ENCODE assay signal across 24 cellular contexts in the genomic region with DNA sequence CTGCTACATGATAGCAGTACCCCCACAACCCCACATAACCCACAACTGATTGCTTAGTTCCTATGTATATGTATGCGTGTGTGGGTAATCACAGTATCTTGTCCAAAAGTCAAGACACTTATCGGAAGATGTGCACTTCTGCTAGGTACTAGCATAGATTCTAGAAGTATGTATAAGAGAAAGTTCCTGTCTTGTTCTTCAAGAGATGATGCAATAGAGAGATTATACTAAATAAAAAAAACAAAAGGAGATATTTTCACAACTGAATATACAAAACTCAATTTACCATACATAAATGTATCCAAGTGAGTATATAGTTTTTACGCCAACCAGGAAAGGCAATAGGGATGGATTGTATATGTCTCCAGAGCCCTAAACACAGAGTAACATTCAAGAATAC.
"Had no signal": no experiment of that assay in that cellular context is flagged by ENCODE, and none has a peak within 500 bp of the region (broad histone marks: within the 10 kb centered on the region; RNA-seq: fewer than 3 reads in every experiment).

No MANE protein-coding gene starts in this region.

- H3K4me3 Mint-ChIP-seq: memory B cell, mesothelial cell of epicardium, nephron progenitor cell had no signal

- H2AFZ ChIP-seq: hepatocyte had no signal

- DNase-seq: dermis blood vessel endothelial cell; esophagus squamous epithelium; foreskin fibroblast; head of caudate nucleus; kidney; left cardiac atrium; left ventricle myocardium inferior; lower lobe of right lung; nephron progenitor cell; posterior cingulate gyrus; spleen; stimulated activated CD4-positive, alpha-beta T cell treated with anti-CD3 and anti-CD28 coated beads, Interleukin-15, amount 100 ng/mL, for 24 hours; stimulated activated CD4-positive, alpha-beta T cell treated with anti-CD3 and anti-CD28 coated beads, Interleukin-1b, Interleukin-23, amount 100 ng/mL, for 48 hours; stimulated activated CD4-positive, alpha-beta T cell treated with anti-CD3 and anti-CD28 coated beads, Interleukin-4, amount 100 ng/mL, for 24 hours; stimulated activated naive CD4-positive, alpha-beta T cell; stomach; substantia nigra; transverse colon had no signal

- FAIRE-seq: colon, kidney had no signal

- H3K4me3 ChIP-seq: esophagus squamous epithelium, hepatocyte, left ventricle myocardium inferior, lower lobe of right lung, stomach, thoracic aorta, transverse colon had no signal

- ATAC-seq: left cardiac atrium, lower lobe of right lung, sciatic nerve had no signal

- H3K27ac Mint-ChIP-seq: mesothelial cell of epicardium, nephron progenitor cell had no signal

- H3K27me3 Mint-ChIP-seq: memory B cell had no signal

- H3K36me3 ChIP-seq: lower lobe of right lung, thoracic aorta, transverse colon had no signal

- H3K4me1 Mint-ChIP-seq: mesothelial cell of epicardium, nephron progenitor cell had no signal

- H3K4me2 ChIP-seq: hepatocyte had no signal

- H3K27me3 ChIP-seq: esophagus squamous epithelium, hepatocyte, spleen, stomach, transverse colon had no signal

- H3K27ac ChIP-seq: esophagus squamous epithelium, hepatocyte, left ventricle myocardium inferior, lower lobe of right lung, thoracic aorta, transverse colon had no signal
